Comparison of ENCODE assay signal across 21 cellular contexts in the genomic region with DNA sequence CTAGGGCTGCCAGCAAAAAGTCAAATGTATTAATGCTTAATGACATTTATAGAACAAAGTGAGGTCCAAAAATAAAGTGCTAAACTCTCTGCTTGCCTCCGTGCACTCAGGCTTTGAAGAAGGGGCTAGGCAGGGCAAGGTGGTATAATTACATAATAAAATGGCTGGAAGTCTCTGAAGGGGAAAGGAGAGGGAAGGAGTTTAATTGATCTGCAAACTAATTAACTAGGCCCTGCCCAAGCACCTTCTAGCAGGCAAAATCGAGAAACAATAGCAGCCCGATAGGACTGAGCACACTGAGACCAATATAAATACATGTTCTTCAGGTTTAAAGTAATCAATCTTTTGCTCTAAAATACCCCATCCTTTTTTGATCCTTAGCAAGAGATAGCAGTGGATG. TPM values are rescaled to one million over a fixed set of nuclear protein-coding genes. Genes with fewer than 3 reads are reported as not detected.
"Had no signal": no experiment of that assay in that cellular context is flagged by ENCODE, and none has a peak within 500 bp of the region (broad histone marks: within the 10 kb centered on the region; RNA-seq: fewer than 3 reads in every experiment).

No MANE protein-coding gene starts in this region.

- H3K4me3 Mint-ChIP-seq: activated B cell treated with CpG ODN at 0.5 μM for 24 hours; activated naive CD8-positive, alpha-beta T cell treated with anti-CD3 and anti-CD28 coated beads for 36 hours; activated T-cell treated with anti-CD3 and anti-CD28 coated beads, Interleukin-2, amount 50 U/mL, for 4 hours; stimulated activated naive B cell treated with anti-CD40 and anti-IgM and Interleukin-4, amounts not matched to agents 10 μg/mL and 1 μg/mL and 100 μg/mL, for 72 hours; type B pancreatic cell had no signal

- H3K27ac ChIP-seq: breast epithelium, coronary artery, heart left ventricle, vagina had no signal

- DNase-seq: activated B cell treated with CpG ODN at 0.5 μM for 24 hours; activated CD4-positive, alpha-beta T cell treated with anti-CD3 and anti-CD28 coated beads for 4 hours; activated CD4-positive, alpha-beta T cell treated with anti-CD3 and anti-CD28 coated beads, Interleukin-2, amount 50 U/mL, for 48 hours; activated CD8-positive, alpha-beta memory T cell treated with anti-CD3 and anti-CD28 coated beads, Interleukin-2, amount 50 U/mL, for 48 hours; activated naive CD4-positive, alpha-beta T cell treated with Interleukin-2 at 50 U/mL for 16 hours; activated naive CD8-positive, alpha-beta T cell treated with anti-CD3 and anti-CD28 coated beads for 36 hours; activated T-cell treated with anti-CD3 and anti-CD28 coated beads, Interleukin-2, amount 50 U/mL, for 4 hours; heart left ventricle; mesenchymal stem cell; nucleus accumbens; small intestine; stimulated activated CD4-positive, alpha-beta T cell treated with anti-CD3 and anti-CD28 coated beads, Interleukin-2, amount 100 ng/mL, for 24 hours; stimulated activated naive B cell treated with anti-CD40 and anti-IgM and Interleukin-4, amounts not matched to agents 10 μg/mL and 1 μg/mL and 100 μg/mL, for 72 hours; T1000 had no signal

- H3K4me3 ChIP-seq: breast epithelium, coronary artery, heart left ventricle, vagina had no signal

- H3K27ac Mint-ChIP-seq: activated B cell treated with CpG ODN at 0.5 μM for 24 hours; activated naive CD8-positive, alpha-beta T cell treated with anti-CD3 and anti-CD28 coated beads for 36 hours; stimulated activated naive B cell treated with anti-CD40 and anti-IgM and Interleukin-4, amounts not matched to agents 10 μg/mL and 1 μg/mL and 100 μg/mL, for 72 hours; type B pancreatic cell had no signal

- H3K9me3 Mint-ChIP-seq: activated B cell treated with CpG ODN at 0.5 μM for 24 hours; activated naive CD8-positive, alpha-beta T cell treated with anti-CD3 and anti-CD28 coated beads for 36 hours; activated T-cell treated with anti-CD3 and anti-CD28 coated beads, Interleukin-2, amount 50 U/mL, for 4 hours; stimulated activated naive B cell treated with anti-CD40 and anti-IgM and Interleukin-4, amounts not matched to agents 10 μg/mL and 1 μg/mL and 100 μg/mL, for 72 hours; type B pancreatic cell had no signal

- H3K27me3 ChIP-seq: breast epithelium, heart left ventricle, vagina had no signal

- H3K4me1 ChIP-seq: breast epithelium, heart left ventricle, vagina had no signal

- ATAC-seq: activated T-cell treated with anti-CD3 and anti-CD28 coated beads, Interleukin-2, amount 50 U/mL, for 4 hours; heart left ventricle; sciatic nerve; stimulated activated naive B cell treated with anti-CD40 and anti-IgM and Interleukin-4, amounts not matched to agents 10 μg/mL and 1 μg/mL and 100 μg/mL, for 72 hours had no signal

- H3K27me3 Mint-ChIP-seq: activated B cell treated with CpG ODN at 0.5 μM for 24 hours; activated naive CD8-positive, alpha-beta T cell treated with anti-CD3 and anti-CD28 coated beads for 36 hours; stimulated activated naive B cell treated with anti-CD40 and anti-IgM and Interleukin-4, amounts not matched to agents 10 μg/mL and 1 μg/mL and 100 μg/mL, for 72 hours; type B pancreatic cell had no signal

- H3K9me3 ChIP-seq: breast epithelium, heart left ventricle, vagina had no signal

- H3K4me1 Mint-ChIP-seq: activated B cell treated with CpG ODN at 0.5 μM for 24 hours; activated naive CD8-positive, alpha-beta T cell treated with anti-CD3 and anti-CD28 coated beads for 36 hours had no signal

RNA-seq across cellular contexts. Expression of gene MEGF11, which starts 52.8 kb away (rescaled TPM):
- total RNA-seq: activated B cell treated with CpG ODN at 0.5 μM for 24 hours; activated CD8-positive, alpha-beta memory T cell treated with anti-CD3 and anti-CD28 coated beads for 36 hours; activated naive CD8-positive, alpha-beta T cell treated with anti-CD3 and anti-CD28 coated beads for 36 hours; activated T-cell treated with anti-CD3 and anti-CD28 coated beads, Interleukin-2, amount 50 U/mL, for 4 hours; breast epithelium; heart left ventricle; mononuclear cell had no signal
